In genomic region chr20:62899633-62900051, GRCh38 we compare ENCODE assay signal across 1 cellular context.
TF ChIP-seq lines count a peak whose summit lies in the region.

No MANE protein-coding gene starts in this region.

TF ChIP-seq in GM12878, 131 proteins besides CTCF, POLR2A, EP300 and RAD21:
- TF ChIP-seq, protein P1, sequence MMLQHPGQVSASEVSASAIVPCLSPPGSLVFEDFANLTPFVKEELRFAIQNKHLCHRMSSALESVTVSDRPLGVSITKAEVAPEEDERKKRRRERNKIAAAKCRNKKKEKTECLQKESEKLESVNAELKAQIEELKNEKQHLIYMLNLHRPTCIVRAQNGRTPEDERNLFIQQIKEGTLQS (IDR thresholded peaks at IDR 0.05; ENCODE audit: borderline replicate concordance, extremely low read depth, low read depth, low read length) = no peak
- TF ChIP-seq ETV6 (conservative IDR thresholded peaks at IDR 0.05 in 1 of 2, IDR thresholded peaks at IDR 0.05 in 1 of 2; ENCODE audit: borderline replicate concordance in 1 of 2, low read depth in 1 of 2) = no peak
- no peak for TF ChIP-seq IKZF1 (conservative IDR thresholded peaks at IDR 0.05)
- no peak for TF ChIP-seq RAD51 (IDR thresholded peaks at IDR 0.05)
- TF ChIP-seq, protein P2, sequence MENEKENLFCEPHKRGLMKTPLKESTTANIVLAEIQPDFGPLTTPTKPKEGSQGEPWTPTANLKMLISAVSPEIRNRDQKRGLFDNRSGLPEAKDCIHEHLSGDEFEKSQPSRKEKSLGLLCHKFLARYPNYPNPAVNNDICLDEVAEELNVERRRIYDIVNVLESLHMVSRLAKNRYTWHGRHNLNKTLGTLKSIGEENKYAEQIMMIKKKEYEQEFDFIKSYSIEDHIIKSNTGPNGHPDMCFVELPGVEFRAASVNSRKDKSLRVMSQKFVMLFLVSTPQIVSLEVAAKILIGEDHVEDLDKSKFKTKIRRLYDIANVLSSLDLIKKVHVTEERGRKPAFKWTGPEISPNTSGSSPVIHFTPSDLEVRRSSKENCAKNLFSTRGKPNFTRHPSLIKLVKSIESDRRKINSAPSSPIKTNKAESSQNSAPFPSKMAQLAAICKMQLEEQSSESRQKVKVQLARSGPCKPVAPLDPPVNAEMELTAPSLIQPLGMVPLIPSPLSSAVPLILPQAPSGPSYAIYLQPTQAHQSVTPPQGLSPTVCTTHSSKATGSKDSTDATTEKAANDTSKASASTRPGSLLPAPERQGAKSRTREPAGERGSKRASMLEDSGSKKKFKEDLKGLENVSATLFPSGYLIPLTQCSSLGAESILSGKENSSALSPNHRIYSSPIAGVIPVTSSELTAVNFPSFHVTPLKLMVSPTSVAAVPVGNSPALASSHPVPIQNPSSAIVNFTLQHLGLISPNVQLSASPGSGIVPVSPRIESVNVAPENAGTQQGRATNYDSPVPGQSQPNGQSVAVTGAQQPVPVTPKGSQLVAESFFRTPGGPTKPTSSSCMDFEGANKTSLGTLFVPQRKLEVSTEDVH (IDR thresholded peaks at IDR 0.05; ENCODE audit: low read depth, partially characterized antibody) = no peak
- no peak for TF ChIP-seq POLR2AphosphoS2 (IDR thresholded peaks at IDR 0.05; ENCODE audit: low read depth, low read length)
- no peak for TF ChIP-seq NR2C2 (IDR thresholded peaks at IDR 0.05; ENCODE audit: borderline replicate concordance, control insufficient read depth, insufficient read length, low read depth)
- TF ChIP-seq, protein P3, sequence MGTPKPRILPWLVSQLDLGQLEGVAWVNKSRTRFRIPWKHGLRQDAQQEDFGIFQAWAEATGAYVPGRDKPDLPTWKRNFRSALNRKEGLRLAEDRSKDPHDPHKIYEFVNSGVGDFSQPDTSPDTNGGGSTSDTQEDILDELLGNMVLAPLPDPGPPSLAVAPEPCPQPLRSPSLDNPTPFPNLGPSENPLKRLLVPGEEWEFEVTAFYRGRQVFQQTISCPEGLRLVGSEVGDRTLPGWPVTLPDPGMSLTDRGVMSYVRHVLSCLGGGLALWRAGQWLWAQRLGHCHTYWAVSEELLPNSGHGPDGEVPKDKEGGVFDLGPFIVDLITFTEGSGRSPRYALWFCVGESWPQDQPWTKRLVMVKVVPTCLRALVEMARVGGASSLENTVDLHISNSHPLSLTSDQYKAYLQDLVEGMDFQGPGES (IDR thresholded peaks at IDR 0.05) = no peak
- no peak for TF ChIP-seq CREB1 (IDR thresholded peaks at IDR 0.05; ENCODE audit: low read depth)
- TF ChIP-seq YY1 (IDR thresholded peaks at IDR 0.05; ENCODE audit: low read depth, low read length) = no peak
- TF ChIP-seq, protein P4, sequence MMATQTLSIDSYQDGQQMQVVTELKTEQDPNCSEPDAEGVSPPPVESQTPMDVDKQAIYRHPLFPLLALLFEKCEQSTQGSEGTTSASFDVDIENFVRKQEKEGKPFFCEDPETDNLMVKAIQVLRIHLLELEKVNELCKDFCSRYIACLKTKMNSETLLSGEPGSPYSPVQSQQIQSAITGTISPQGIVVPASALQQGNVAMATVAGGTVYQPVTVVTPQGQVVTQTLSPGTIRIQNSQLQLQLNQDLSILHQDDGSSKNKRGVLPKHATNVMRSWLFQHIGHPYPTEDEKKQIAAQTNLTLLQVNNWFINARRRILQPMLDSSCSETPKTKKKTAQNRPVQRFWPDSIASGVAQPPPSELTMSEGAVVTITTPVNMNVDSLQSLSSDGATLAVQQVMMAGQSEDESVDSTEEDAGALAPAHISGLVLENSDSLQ (IDR thresholded peaks at IDR 0.05) = no peak
